ENCODE assay signal across 24 cellular contexts in the genomic region with DNA sequence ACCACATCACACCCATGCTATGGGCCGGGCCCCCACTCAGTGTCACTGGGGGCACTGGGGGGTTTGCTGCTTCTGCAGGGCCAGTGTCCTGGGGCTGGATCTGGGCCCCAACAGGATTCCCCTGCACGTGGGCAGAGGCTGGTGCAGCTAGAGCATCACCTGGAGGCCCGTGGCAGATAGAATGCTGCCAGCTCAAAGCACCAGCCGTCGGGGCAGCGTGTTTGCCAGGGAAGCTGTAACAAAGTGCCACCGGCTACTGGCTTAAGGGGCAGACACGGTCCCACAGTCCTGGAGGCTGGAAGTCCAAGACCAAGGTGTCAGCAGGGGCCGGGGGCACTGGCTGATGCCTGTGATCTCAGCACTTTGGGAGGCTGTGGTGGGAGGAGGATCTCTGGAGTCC. TPM values are rescaled to one million over a fixed set of nuclear protein-coding genes. Genes with fewer than 3 reads are reported as not detected.
"Had no signal": no experiment of that assay in that cellular context is flagged by ENCODE, and none has a peak within 500 bp of the region (broad histone marks: within the 10 kb centered on the region; RNA-seq: fewer than 3 reads in every experiment).

No MANE protein-coding gene starts in this region.

- H3K36me3 ChIP-seq: cardiac muscle cell, WERI-Rb-1 had no signal

- ATAC-seq: activated naive CD8-positive, alpha-beta T cell treated with anti-CD3 and anti-CD28 coated beads, Interleukin-2, amount 50 U/mL, for 24 hours; activated T-cell treated with anti-CD3 and anti-CD28 coated beads, Interleukin-2, amount 50 U/mL, for 4 hours; heart left ventricle; left cardiac atrium; mucosa of descending colon; stimulated activated naive B cell treated with anti-CD40 and anti-IgM and Interleukin-4, amounts not matched to agents 10 μg/mL and 1 μg/mL and 100 μg/mL, for 72 hours had no signal

- H3K4me3 ChIP-seq: cardiac muscle cell, heart left ventricle, mucosa of descending colon, sigmoid colon, smooth muscle cell, vagina had no signal

- H3K27me3 ChIP-seq: cardiac muscle cell, heart left ventricle, sigmoid colon, vagina had no signal

- H3K27ac ChIP-seq: cardiac muscle cell, epithelial cell of prostate, heart left ventricle, sigmoid colon, vagina, WERI-Rb-1 had no signal

- DNase-seq: activated CD4-positive, CD25-positive, alpha-beta regulatory T cell treated with anti-CD3 and anti-CD28 coated beads, Interleukin-2, amount 50 U/mL, for 72 hours; activated CD8-positive, alpha-beta memory T cell treated with anti-CD3 and anti-CD28 coated beads for 24 hours; activated CD8-positive, alpha-beta memory T cell treated with anti-CD3 and anti-CD28 coated beads, Interleukin-2, amount 50 U/mL, for 48 hours; activated naive CD4-positive, alpha-beta T cell treated with anti-CD3 and anti-CD28 coated beads for 36 hours; activated naive CD8-positive, alpha-beta T cell treated with anti-CD3 and anti-CD28 coated beads, Interleukin-2, amount 50 U/mL, for 24 hours; activated T-cell treated with anti-CD3 and anti-CD28 coated beads, Interleukin-2, amount 50 U/mL, for 4 hours; islet precursor cell; left cardiac atrium; mesendoderm; mucosa of descending colon; nephron progenitor cell; occipital lobe; stimulated activated CD4-positive, alpha-beta T cell treated with anti-CD3 and anti-CD28 coated beads, Interleukin-2, amount 100 ng/mL, for 48 hours; stimulated activated CD8-positive, alpha-beta memory T cell treated with anti-CD3 and anti-CD28 coated beads, Interleukin-4, amount 100 ng/mL, for 48 hours; stimulated activated naive B cell treated with anti-CD40 and anti-IgM and Interleukin-4, amounts not matched to agents 10 μg/mL and 1 μg/mL and 100 μg/mL, for 72 hours; trophoblast cell; WERI-Rb-1 had no signal

- H3K9me3 ChIP-seq: heart left ventricle, mucosa of descending colon, sigmoid colon, vagina had no signal

RNA-seq across cellular contexts. Expression of a gene that starts 35.8 kb away (rescaled TPM):
- total RNA-seq: activated naive CD4-positive, alpha-beta T cell treated with anti-CD3 and anti-CD28 coated beads for 36 hours; activated T-helper 2 cell treated with anti-CD3 and anti-CD28 coated beads, Interferon-gamma antibody, Interleukin-2, Interleukin-4, amounts not matched to agents 10 μg/mL and 5 μg/mL and 100 μg/mL, durations not matched to agents 14 hours and 24 hours and 36 hours had no signal
